In genomic region chr20:61890210-61890609, GRCh38 we compare ENCODE assay signal across 2 cellular contexts.
TF ChIP-seq lines count a peak whose summit lies in the region.

No MANE protein-coding gene starts in this region.

TF ChIP-seq in HepG2, 621 proteins besides CTCF, POLR2A, EP300 and RAD21 (continues in another document):
- no peak for TF ChIP-seq RBFOX2 (IDR thresholded peaks at IDR 0.05; ENCODE audit: low read depth, low read length)
- TF ChIP-seq TEAD3 (CRISPR knock-in tag; optimal IDR thresholded peaks at IDR 0.05; ENCODE audit: borderline replicate concordance) = no peak
- TF ChIP-seq ZNF619 (CRISPR knock-in tag; IDR thresholded peaks at IDR 0.05) = no peak
- TF ChIP-seq ZNF749 (CRISPR knock-in tag; IDR thresholded peaks at IDR 0.05; ENCODE audit: borderline replicate concordance) = no peak
- no peak for TF ChIP-seq RORA (CRISPR knock-in tag; IDR thresholded peaks at IDR 0.05)
- TF ChIP-seq IKZF1 (IDR thresholded peaks at IDR 0.05) = peak; percentile 94; the same call in 1 of the 2 replicates
- TF ChIP-seq ZKSCAN8 (CRISPR knock-in tag; IDR thresholded peaks at IDR 0.05; ENCODE audit: borderline replicate concordance) = no peak
- TF ChIP-seq AHDC1 (CRISPR knock-in tag; IDR thresholded peaks at IDR 0.05; ENCODE audit: borderline replicate concordance) = no peak
- no peak for TF ChIP-seq HOXA5 (CRISPR knock-in tag; IDR thresholded peaks at IDR 0.05)
- TF ChIP-seq HMGA1 (CRISPR knock-in tag; conservative IDR thresholded peaks at IDR 0.05) = no peak
- TF ChIP-seq FOXA1 (IDR thresholded peaks at IDR 0.05) = peak; percentile 43; the same call in 1 of the 2 replicates
- no peak for TF ChIP-seq FOXA1 (CRISPR knock-in tag; IDR thresholded peaks at IDR 0.05)
- TF ChIP-seq ELF1 (CRISPR knock-in tag; IDR thresholded peaks at IDR 0.05) = no peak
- TF ChIP-seq LCORL (IDR thresholded peaks at IDR 0.05) = no peak
- no peak for TF ChIP-seq LCORL (CRISPR knock-in tag; IDR thresholded peaks at IDR 0.05)
- no peak for TF ChIP-seq ZNF280B (CRISPR knock-in tag; IDR thresholded peaks at IDR 0.05; ENCODE audit: borderline replicate concordance)
- TF ChIP-seq NFYB (CRISPR knock-in tag; IDR thresholded peaks at IDR 0.05) = no peak
- TF ChIP-seq ZFP1 (CRISPR knock-in tag; IDR thresholded peaks at IDR 0.05) = no peak
- no peak for TF ChIP-seq GABPA (IDR thresholded peaks at IDR 0.05; ENCODE audit: low read depth, low read length)
- no peak for TF ChIP-seq GABPA (CRISPR knock-in tag; IDR thresholded peaks at IDR 0.05; ENCODE audit: low read depth)
- no peak for TF ChIP-seq ZNF501 (CRISPR knock-in tag; IDR thresholded peaks at IDR 0.05)
- TF ChIP-seq ZNF562 (CRISPR knock-in tag; IDR thresholded peaks at IDR 0.05; ENCODE audit: borderline replicate concordance) = no peak
- no peak for TF ChIP-seq ZFP82 (CRISPR knock-in tag; IDR thresholded peaks at IDR 0.05; ENCODE audit: borderline replicate concordance)
- TF ChIP-seq ZNF274 (CRISPR knock-in tag; IDR thresholded peaks at IDR 0.05) = no peak
- no peak for TF ChIP-seq CREM (IDR thresholded peaks at IDR 0.05)
- TF ChIP-seq CREM (CRISPR knock-in tag; IDR thresholded peaks at IDR 0.05) = no peak
- no peak for TF ChIP-seq ZNF780A (CRISPR knock-in tag; IDR thresholded peaks at IDR 0.05)
- TF ChIP-seq, protein P1, sequence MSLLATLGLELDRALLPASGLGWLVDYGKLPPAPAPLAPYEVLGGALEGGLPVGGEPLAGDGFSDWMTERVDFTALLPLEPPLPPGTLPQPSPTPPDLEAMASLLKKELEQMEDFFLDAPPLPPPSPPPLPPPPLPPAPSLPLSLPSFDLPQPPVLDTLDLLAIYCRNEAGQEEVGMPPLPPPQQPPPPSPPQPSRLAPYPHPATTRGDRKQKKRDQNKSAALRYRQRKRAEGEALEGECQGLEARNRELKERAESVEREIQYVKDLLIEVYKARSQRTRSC (CRISPR knock-in tag; IDR thresholded peaks at IDR 0.05; ENCODE audit: low read depth) = no peak

TF ChIP-seq in K562, 482 proteins besides CTCF, POLR2A, EP300 and RAD21:
- TF ChIP-seq EHMT2 (IDR thresholded peaks at IDR 0.05) (peak; percentile 48; the same call in 1 of the 2 replicates), CTBP1 (IDR thresholded peaks at IDR 0.05; ENCODE audit: borderline replicate concordance) (peak; percentile 15; the same call in 1 of the 2 replicates), SAFB2 (IDR thresholded peaks at IDR 0.05; ENCODE audit: borderline replicate concordance, low read depth, low read length, severe bottlenecking) (no peak)
